ENCODE assay signal across 1 cellular context in the genomic region with DNA sequence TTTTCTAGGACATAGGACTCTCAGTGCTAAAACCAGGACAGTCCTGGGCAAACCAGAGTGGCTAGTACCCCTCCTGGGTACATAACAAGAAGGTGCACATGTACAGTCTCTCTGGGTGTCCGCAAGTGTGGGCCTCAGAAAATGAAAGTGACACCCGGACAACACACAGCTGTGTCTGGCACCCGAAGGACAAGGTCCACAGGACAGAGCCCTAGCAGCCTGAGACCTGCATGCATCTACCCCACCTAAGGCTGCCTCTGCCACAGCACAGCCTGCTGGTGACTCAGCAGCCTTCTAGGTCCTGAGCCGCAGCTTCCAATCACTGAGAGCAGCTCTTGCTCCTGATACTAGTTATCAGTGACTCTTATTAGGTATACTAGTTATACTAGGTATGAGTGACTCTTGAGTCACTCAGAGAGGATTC.
TF ChIP-seq lines count a peak whose summit lies in the region.

No MANE protein-coding gene starts in this region.

TF ChIP-seq in SK-N-SH, 30 proteins besides CTCF, POLR2A, EP300 and RAD21 (continued from another document):
- TF ChIP-seq, protein P1, sequence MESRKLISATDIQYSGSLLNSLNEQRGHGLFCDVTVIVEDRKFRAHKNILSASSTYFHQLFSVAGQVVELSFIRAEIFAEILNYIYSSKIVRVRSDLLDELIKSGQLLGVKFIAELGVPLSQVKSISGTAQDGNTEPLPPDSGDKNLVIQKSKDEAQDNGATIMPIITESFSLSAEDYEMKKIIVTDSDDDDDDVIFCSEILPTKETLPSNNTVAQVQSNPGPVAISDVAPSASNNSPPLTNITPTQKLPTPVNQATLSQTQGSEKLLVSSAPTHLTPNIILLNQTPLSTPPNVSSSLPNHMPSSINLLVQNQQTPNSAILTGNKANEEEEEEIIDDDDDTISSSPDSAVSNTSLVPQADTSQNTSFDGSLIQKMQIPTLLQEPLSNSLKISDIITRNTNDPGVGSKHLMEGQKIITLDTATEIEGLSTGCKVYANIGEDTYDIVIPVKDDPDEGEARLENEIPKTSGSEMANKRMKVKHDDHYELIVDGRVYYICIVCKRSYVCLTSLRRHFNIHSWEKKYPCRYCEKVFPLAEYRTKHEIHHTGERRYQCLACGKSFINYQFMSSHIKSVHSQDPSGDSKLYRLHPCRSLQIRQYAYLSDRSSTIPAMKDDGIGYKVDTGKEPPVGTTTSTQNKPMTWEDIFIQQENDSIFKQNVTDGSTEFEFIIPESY (IDR thresholded peaks at IDR 0.05; ENCODE audit: borderline replicate concordance, low read depth) = no peak
- TF ChIP-seq TCF12 (IDR thresholded peaks at IDR 0.05) (no peak), JUND (IDR thresholded peaks at IDR 0.05) (no peak)
